17 cellular contexts compared by ENCODE assay signal in the genomic region with DNA sequence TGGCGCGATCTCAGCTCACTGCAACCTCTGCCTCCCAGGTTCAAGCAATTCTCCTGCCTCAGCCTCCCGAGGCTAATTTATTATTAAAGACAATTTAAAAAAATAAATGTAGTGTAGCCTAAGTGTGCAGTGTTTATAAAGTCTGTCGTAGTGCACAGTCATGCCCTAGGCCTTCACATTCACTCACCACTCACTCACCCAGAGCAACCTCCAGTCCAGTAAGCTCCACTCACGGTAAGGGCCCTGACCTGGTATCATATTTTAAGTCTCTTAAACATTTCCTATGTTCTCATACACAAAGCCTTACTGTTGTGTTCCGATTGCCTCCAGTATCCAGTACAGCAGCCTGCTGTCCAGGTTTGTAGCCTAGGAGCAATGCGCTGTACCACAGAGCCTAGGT.
"Had no signal": no experiment of that assay in that cellular context is flagged by ENCODE, and none has a peak within 500 bp of the region (broad histone marks: within the 10 kb centered on the region; RNA-seq: fewer than 3 reads in every experiment).

No MANE protein-coding gene starts in this region.

- H3K9me3 ChIP-seq: prostate gland, vagina had no signal

- H3K4me3 Mint-ChIP-seq: activated B cell treated with CpG ODN at 0.5 μM for 24 hours; activated CD4-positive, alpha-beta T cell treated with anti-CD3 and anti-CD28 coated beads, Interleukin-2, amount 10 ng/mL, durations not matched to agents 7 days and 5 days; activated naive CD8-positive, alpha-beta T cell treated with anti-CD3 and anti-CD28 coated beads, Interleukin-2, amount 10 ng/mL, durations not matched to agents 7 days and 5 days; activated T-cell treated with anti-CD3 and anti-CD28 coated beads, Interleukin-2, amount 50 U/mL, for 72 hours; effector memory CD8-positive, alpha-beta T cell; natural killer cell treated with Interleukin-12 subunit alpha and Interleukin-12 subunit beta and Interleukin-15 and Interleukin-18, amount 100 ng/mL, for 72 hours had no signal

- H3K27ac ChIP-seq: prostate gland, transverse colon, vagina had no signal

- H3K4me3 ChIP-seq: prostate gland, transverse colon, vagina had no signal

- H3K27me3 ChIP-seq: vagina had no signal

- FAIRE-seq: bronchial epithelial cell had no signal

- H3K4me1 ChIP-seq: prostate gland, transverse colon had no signal

- H3K36me3 Mint-ChIP-seq: activated naive CD8-positive, alpha-beta T cell treated with anti-CD3 and anti-CD28 coated beads, Interleukin-2, amount 10 ng/mL, durations not matched to agents 7 days and 5 days; natural killer cell treated with Interleukin-12 subunit alpha and Interleukin-12 subunit beta and Interleukin-15 and Interleukin-18, amount 100 ng/mL, for 72 hours had no signal

- ATAC-seq: activated T-cell treated with anti-CD3 and anti-CD28 coated beads, Interleukin-2, amount 50 U/mL, for 72 hours; effector memory CD8-positive, alpha-beta T cell; natural killer cell treated with Interleukin-12 subunit alpha and Interleukin-12 subunit beta and Interleukin-15 and Interleukin-18, amount 100 ng/mL, for 72 hours; right cardiac atrium; stimulated activated naive CD8-positive, alpha-beta T cell treated with anti-CD3 and anti-CD28 coated beads, Interleukin-15, Interleukin-2, amounts not matched to agents 100 U/mL and 50 U/mL, for 24 hours had no signal

- H3K36me3 ChIP-seq: prostate gland, transverse colon, vagina had no signal

- H3K4me1 Mint-ChIP-seq: activated B cell treated with CpG ODN at 0.5 μM for 24 hours; activated CD4-positive, alpha-beta T cell treated with anti-CD3 and anti-CD28 coated beads, Interleukin-2, amount 10 ng/mL, durations not matched to agents 7 days and 5 days; activated naive CD8-positive, alpha-beta T cell treated with anti-CD3 and anti-CD28 coated beads, Interleukin-2, amount 10 ng/mL, durations not matched to agents 7 days and 5 days had no signal

- H3K27ac Mint-ChIP-seq: activated B cell treated with CpG ODN at 0.5 μM for 24 hours; activated CD4-positive, alpha-beta T cell treated with anti-CD3 and anti-CD28 coated beads, Interleukin-2, amount 10 ng/mL, durations not matched to agents 7 days and 5 days; activated naive CD8-positive, alpha-beta T cell treated with anti-CD3 and anti-CD28 coated beads, Interleukin-2, amount 10 ng/mL, durations not matched to agents 7 days and 5 days; activated T-cell treated with anti-CD3 and anti-CD28 coated beads, Interleukin-2, amount 50 U/mL, for 72 hours; effector memory CD8-positive, alpha-beta T cell; natural killer cell treated with Interleukin-12 subunit alpha and Interleukin-12 subunit beta and Interleukin-15 and Interleukin-18, amount 100 ng/mL, for 72 hours had no signal

- H3K9me3 Mint-ChIP-seq: activated CD4-positive, alpha-beta T cell treated with anti-CD3 and anti-CD28 coated beads, Interleukin-2, amount 10 ng/mL, durations not matched to agents 7 days and 5 days; activated naive CD8-positive, alpha-beta T cell treated with anti-CD3 and anti-CD28 coated beads, Interleukin-2, amount 10 ng/mL, durations not matched to agents 7 days and 5 days; natural killer cell treated with Interleukin-12 subunit alpha and Interleukin-12 subunit beta and Interleukin-15 and Interleukin-18, amount 100 ng/mL, for 72 hours had no signal

- DNase-seq: activated B cell treated with CpG ODN at 0.5 μM for 24 hours; activated CD4-positive, alpha-beta T cell treated with anti-CD3 and anti-CD28 coated beads, Interleukin-2, amount 10 ng/mL, durations not matched to agents 7 days and 5 days; activated CD8-positive, alpha-beta memory T cell treated with anti-CD3 and anti-CD28 coated beads, Interleukin-2, amount 50 U/mL, for 48 hours; activated naive CD8-positive, alpha-beta T cell treated with anti-CD3 and anti-CD28 coated beads, Interleukin-2, amount 10 ng/mL, durations not matched to agents 7 days and 5 days; activated T-cell treated with anti-CD3 and anti-CD28 coated beads, Interleukin-2, amount 50 U/mL, for 72 hours; aorta; dermis blood vessel endothelial cell; effector memory CD8-positive, alpha-beta T cell; hippocampal formation; nucleus accumbens; right cardiac atrium; stimulated activated naive CD8-positive, alpha-beta T cell treated with anti-CD3 and anti-CD28 coated beads, Interleukin-15, Interleukin-2, amounts not matched to agents 100 U/mL and 50 U/mL, for 24 hours; transverse colon had no signal
